In genomic region chr12:1880153-1880845, GRCh38 we compare ENCODE assay signal across 20 cellular contexts. TPM values are rescaled to one million over a fixed set of nuclear protein-coding genes. Genes with fewer than 3 reads are reported as not detected.
"Had no signal": no experiment of that assay in that cellular context is flagged by ENCODE, and none has a peak within 500 bp of the region (broad histone marks: within the 10 kb centered on the region; RNA-seq: fewer than 3 reads in every experiment).

No MANE protein-coding gene starts in this region.

- DNase-seq: activated gamma-delta T cell; activated T-cell treated with anti-CD3 and anti-CD28 coated beads, Interleukin-2, amount 50 U/mL, for 48 hours; amniotic stem cell; central memory CD4-positive, alpha-beta T cell; effector memory CD4-positive, alpha-beta T cell; heart right ventricle; left ventricle myocardium inferior; mucosa of descending colon; naive thymus-derived CD4-positive, alpha-beta T cell; posterior cingulate gyrus; stimulated activated CD4-positive, alpha-beta T cell treated with anti-CD3 and anti-CD28 coated beads, Interleukin-2, amount 100 ng/mL, for 48 hours; T-helper 9 cell had no signal

- H3K27ac ChIP-seq: heart right ventricle, left ventricle myocardium inferior, tibial artery had no signal

- H3K36me3 ChIP-seq: heart right ventricle, left ventricle myocardium inferior, tibial artery had no signal

- H3K9me3 ChIP-seq: heart right ventricle, left ventricle myocardium inferior, mucosa of descending colon, tibial artery had no signal

- H3K9me3 Mint-ChIP-seq: stimulated activated memory B cell treated with anti-CD40 and anti-IgM and Interleukin-4, amounts not matched to agents 10 μg/mL and 1 μg/mL and 100 μg/mL, for 72 hours; T-cell had no signal

- H3K4me1 Mint-ChIP-seq: naive thymus-derived CD4-positive, alpha-beta T cell; stimulated activated memory B cell treated with anti-CD40 and anti-IgM and Interleukin-4, amounts not matched to agents 10 μg/mL and 1 μg/mL and 100 μg/mL, for 72 hours; T-cell had no signal

- H3K27ac Mint-ChIP-seq: activated naive CD8-positive, alpha-beta T cell; naive thymus-derived CD4-positive, alpha-beta T cell; stimulated activated memory B cell treated with anti-CD40 and anti-IgM and Interleukin-4, amounts not matched to agents 10 μg/mL and 1 μg/mL and 100 μg/mL, for 72 hours; T-cell had no signal

- H3K36me3 Mint-ChIP-seq: activated naive CD8-positive, alpha-beta T cell; naive thymus-derived CD4-positive, alpha-beta T cell; stimulated activated memory B cell treated with anti-CD40 and anti-IgM and Interleukin-4, amounts not matched to agents 10 μg/mL and 1 μg/mL and 100 μg/mL, for 72 hours; T-cell had no signal

- H3K4me1 ChIP-seq: heart right ventricle, left ventricle myocardium inferior, tibial artery had no signal

- H3K4me3 Mint-ChIP-seq: activated naive CD8-positive, alpha-beta T cell; naive thymus-derived CD4-positive, alpha-beta T cell; stimulated activated memory B cell treated with anti-CD40 and anti-IgM and Interleukin-4, amounts not matched to agents 10 μg/mL and 1 μg/mL and 100 μg/mL, for 72 hours; T-cell had no signal

- H3K4me3 ChIP-seq: heart right ventricle, left ventricle myocardium inferior, mucosa of descending colon, tibial artery had no signal

RNA-seq across cellular contexts. Expression of gene CACNA2D4, which starts 38.2 kb away (rescaled TPM):
- total RNA-seq: frontal cortex had no signal

RNA-seq across cellular contexts. Expression of gene LRTM2, which starts 59.9 kb away (rescaled TPM):
- total RNA-seq: fibroblast of lung, heart right ventricle, left ventricle myocardium inferior, mucosa of descending colon, skeletal muscle tissue, T-cell had no signal
- polyA plus RNA-seq: fibroblast of lung; heart right ventricle; keratinocyte; naive thymus-derived CD4-positive, alpha-beta T cell had no signal
